ENCODE assay signal across 1 cellular context in the genomic region with DNA sequence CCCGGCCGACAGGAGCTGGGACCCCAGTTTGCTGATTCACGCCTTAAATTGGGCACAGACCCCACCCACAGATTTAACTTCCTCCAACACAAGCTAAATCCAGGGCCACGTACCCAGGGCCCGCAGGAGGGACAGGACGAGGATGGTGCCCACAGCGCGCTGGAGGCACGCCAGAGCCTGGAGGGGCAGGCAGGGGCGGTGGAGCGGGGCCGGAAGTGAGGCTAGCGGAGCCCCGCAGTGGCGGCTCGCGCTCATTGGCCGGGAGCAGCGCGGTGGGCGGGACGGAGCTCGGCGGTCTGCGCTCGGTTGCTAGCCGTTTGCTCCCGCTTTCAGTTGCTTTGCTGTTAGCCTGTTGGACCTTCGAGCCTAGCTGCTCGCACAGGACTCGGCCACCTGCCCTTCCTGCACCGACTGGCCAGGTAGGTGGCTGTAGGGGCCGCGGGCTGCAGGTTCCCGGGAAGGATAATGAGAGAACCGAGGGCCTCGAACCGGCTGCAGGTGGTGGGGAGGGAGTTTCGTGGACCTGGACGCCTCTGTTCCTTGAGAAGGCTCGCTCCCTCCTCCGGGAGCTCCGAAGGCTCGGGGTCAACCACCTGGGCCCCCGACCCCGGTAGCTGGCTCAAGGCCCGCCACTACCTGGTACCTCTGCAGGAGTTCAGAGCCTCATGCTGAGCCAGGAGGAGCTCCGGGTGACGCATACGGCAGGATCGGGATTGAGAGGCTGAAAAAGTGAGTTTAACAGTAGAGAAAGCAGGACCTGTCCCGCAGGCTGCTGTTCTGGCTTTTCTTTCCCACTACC.
TF ChIP-seq lines count a peak whose summit lies in the region.

A gene (plus strand): TSS at position 332 of the 799 bp plus-strand sequence. CDS start 8,212 bp downstream, outside the sequence.

TF ChIP-seq in HepG2, 621 proteins besides CTCF, POLR2A, EP300 and RAD21 (continued from another document and continues in another):
- TF ChIP-seq TBL1XR1 (IDR thresholded peaks at IDR 0.05; ENCODE audit: borderline replicate concordance, low read length, partially characterized antibody) (no peak), ZNF792 (CRISPR knock-in tag; IDR thresholded peaks at IDR 0.05) (peak; percentile 82; the same call in 1 of the 2 replicates), STAG1 (CRISPR knock-in tag; IDR thresholded peaks at IDR 0.05) (no peak), SYNCRIP (IDR thresholded peaks at IDR 0.05; ENCODE audit: insufficient read depth, low read depth, low read length) (no peak), ZNF546 (CRISPR knock-in tag; conservative IDR thresholded peaks at IDR 0.05) (peak; percentile 96), MTA1 (CRISPR knock-in tag; IDR thresholded peaks at IDR 0.05; ENCODE audit: borderline replicate concordance) (no peak), ZNF839 (CRISPR knock-in tag; IDR thresholded peaks at IDR 0.05; ENCODE audit: borderline replicate concordance) (peak; percentile 62; the same call in 1 of the 2 replicates), ZNF569 (CRISPR knock-in tag; IDR thresholded peaks at IDR 0.05; ENCODE audit: borderline replicate concordance) (no peak), ZZZ3 (CRISPR knock-in tag; IDR thresholded peaks at IDR 0.05; ENCODE audit: borderline replicate concordance) (no peak; the same call in 1 of the 2 replicates), ZNF776 (CRISPR knock-in tag; IDR thresholded peaks at IDR 0.05) (peak; percentile 81), ATF7 (IDR thresholded peaks at IDR 0.05) (no peak), ATF7 (CRISPR knock-in tag; IDR thresholded peaks at IDR 0.05) (peak; percentile 69; the same call in 1 of the 2 replicates), ZNF83 (CRISPR knock-in tag; IDR thresholded peaks at IDR 0.05; ENCODE audit: borderline replicate concordance) (peak; percentile 93; the same call in 1 of the 2 replicates), ZNF350 (CRISPR knock-in tag; IDR thresholded peaks at IDR 0.05; ENCODE audit: borderline replicate concordance, low read depth) (peak; percentile 70), MXI1 (IDR thresholded peaks at IDR 0.05; ENCODE audit: borderline replicate concordance, low read depth, low read length) (no peak), BRCA1 (CRISPR knock-in tag; IDR thresholded peaks at IDR 0.05) (peak; percentile 90; the same call in 1 of the 2 replicates), CCDC6 (CRISPR knock-in tag; IDR thresholded peaks at IDR 0.05) (peak; percentile 79), MED1 (CRISPR knock-in tag; IDR thresholded peaks at IDR 0.05) (peak; percentile 87), ZSCAN21 (CRISPR knock-in tag; IDR thresholded peaks at IDR 0.05; ENCODE audit: borderline replicate concordance) (no peak; the same call in 1 of the 2 replicates), ZNF605 (CRISPR knock-in tag; IDR thresholded peaks at IDR 0.05) (peak; percentile 93), SOX13 (IDR thresholded peaks at IDR 0.05) (no peak), SOX13 (CRISPR knock-in tag; conservative IDR thresholded peaks at IDR 0.05 in 1 of 2, IDR thresholded peaks at IDR 0.05 in 1 of 2) (no peak)
- TF ChIP-seq, protein P1, sequence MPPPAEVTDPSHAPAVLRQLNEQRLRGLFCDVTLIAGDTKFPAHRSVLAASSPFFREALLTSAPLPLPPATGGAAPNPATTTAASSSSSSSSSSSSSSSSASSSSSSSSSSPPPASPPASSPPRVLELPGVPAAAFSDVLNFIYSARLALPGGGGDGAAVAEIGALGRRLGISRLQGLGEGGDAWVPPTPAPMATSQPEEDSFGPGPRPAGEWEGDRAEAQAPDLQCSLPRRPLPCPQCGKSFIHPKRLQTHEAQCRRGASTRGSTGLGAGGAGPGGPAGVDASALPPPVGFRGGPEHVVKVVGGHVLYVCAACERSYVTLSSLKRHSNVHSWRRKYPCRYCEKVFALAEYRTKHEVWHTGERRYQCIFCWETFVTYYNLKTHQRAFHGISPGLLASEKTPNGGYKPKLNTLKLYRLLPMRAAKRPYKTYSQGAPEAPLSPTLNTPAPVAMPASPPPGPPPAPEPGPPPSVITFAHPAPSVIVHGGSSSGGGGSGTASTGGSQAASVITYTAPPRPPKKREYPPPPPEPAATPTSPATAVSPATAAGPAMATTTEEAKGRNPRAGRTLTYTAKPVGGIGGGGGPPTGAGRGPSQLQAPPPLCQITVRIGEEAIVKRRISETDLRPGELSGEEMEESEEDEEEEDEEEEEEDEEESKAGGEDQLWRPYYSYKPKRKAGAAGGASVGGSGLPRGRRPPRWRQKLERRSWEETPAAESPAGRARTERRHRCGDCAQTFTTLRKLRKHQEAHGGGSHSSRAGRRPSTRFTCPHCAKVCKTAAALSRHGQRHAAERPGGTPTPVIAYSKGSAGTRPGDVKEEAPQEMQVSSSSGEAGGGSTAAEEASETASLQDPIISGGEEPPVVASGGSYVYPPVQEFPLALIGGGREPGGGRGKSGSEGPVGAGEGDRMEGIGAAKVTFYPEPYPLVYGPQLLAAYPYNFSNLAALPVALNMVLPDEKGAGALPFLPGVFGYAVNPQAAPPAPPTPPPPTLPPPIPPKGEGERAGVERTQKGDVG (CRISPR knock-in tag; IDR thresholded peaks at IDR 0.05; ENCODE audit: borderline replicate concordance), result peak; percentile 82; the same call in 1 of the 2 replicates
- TF ChIP-seq, protein P2, sequence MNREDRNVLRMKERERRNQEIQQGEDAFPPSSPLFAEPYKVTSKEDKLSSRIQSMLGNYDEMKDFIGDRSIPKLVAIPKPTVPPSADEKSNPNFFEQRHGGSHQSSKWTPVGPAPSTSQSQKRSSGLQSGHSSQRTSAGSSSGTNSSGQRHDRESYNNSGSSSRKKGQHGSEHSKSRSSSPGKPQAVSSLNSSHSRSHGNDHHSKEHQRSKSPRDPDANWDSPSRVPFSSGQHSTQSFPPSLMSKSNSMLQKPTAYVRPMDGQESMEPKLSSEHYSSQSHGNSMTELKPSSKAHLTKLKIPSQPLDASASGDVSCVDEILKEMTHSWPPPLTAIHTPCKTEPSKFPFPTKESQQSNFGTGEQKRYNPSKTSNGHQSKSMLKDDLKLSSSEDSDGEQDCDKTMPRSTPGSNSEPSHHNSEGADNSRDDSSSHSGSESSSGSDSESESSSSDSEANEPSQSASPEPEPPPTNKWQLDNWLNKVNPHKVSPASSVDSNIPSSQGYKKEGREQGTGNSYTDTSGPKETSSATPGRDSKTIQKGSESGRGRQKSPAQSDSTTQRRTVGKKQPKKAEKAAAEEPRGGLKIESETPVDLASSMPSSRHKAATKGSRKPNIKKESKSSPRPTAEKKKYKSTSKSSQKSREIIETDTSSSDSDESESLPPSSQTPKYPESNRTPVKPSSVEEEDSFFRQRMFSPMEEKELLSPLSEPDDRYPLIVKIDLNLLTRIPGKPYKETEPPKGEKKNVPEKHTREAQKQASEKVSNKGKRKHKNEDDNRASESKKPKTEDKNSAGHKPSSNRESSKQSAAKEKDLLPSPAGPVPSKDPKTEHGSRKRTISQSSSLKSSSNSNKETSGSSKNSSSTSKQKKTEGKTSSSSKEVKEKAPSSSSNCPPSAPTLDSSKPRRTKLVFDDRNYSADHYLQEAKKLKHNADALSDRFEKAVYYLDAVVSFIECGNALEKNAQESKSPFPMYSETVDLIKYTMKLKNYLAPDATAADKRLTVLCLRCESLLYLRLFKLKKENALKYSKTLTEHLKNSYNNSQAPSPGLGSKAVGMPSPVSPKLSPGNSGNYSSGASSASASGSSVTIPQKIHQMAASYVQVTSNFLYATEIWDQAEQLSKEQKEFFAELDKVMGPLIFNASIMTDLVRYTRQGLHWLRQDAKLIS (CRISPR knock-in tag; IDR thresholded peaks at IDR 0.05), result no peak
- TF ChIP-seq, protein P3, sequence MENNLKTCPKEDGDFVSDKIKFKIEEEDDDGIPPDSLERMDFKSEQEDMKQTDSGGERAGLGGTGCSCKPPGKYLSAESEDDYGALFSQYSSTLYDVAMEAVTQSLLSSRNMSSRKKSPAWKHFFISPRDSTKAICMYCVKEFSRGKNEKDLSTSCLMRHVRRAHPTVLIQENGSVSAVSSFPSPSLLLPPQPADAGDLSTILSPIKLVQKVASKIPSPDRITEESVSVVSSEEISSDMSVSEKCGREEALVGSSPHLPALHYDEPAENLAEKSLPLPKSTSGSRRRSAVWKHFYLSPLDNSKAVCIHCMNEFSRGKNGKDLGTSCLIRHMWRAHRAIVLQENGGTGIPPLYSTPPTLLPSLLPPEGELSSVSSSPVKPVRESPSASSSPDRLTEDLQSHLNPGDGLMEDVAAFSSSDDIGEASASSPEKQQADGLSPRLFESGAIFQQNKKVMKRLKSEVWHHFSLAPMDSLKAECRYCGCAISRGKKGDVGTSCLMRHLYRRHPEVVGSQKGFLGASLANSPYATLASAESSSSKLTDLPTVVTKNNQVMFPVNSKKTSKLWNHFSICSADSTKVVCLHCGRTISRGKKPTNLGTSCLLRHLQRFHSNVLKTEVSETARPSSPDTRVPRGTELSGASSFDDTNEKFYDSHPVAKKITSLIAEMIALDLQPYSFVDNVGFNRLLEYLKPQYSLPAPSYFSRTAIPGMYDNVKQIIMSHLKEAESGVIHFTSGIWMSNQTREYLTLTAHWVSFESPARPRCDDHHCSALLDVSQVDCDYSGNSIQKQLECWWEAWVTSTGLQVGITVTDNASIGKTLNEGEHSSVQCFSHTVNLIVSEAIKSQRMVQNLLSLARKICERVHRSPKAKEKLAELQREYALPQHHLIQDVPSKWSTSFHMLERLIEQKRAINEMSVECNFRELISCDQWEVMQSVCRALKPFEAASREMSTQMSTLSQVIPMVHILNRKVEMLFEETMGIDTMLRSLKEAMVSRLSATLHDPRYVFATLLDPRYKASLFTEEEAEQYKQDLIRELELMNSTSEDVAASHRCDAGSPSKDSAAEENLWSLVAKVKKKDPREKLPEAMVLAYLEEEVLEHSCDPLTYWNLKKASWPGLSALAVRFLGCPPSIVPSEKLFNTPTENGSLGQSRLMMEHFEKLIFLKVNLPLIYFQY (CRISPR knock-in tag; IDR thresholded peaks at IDR 0.05; ENCODE audit: borderline replicate concordance), result no peak; the same call in 1 of the 2 replicates
- TF ChIP-seq, protein P4, sequence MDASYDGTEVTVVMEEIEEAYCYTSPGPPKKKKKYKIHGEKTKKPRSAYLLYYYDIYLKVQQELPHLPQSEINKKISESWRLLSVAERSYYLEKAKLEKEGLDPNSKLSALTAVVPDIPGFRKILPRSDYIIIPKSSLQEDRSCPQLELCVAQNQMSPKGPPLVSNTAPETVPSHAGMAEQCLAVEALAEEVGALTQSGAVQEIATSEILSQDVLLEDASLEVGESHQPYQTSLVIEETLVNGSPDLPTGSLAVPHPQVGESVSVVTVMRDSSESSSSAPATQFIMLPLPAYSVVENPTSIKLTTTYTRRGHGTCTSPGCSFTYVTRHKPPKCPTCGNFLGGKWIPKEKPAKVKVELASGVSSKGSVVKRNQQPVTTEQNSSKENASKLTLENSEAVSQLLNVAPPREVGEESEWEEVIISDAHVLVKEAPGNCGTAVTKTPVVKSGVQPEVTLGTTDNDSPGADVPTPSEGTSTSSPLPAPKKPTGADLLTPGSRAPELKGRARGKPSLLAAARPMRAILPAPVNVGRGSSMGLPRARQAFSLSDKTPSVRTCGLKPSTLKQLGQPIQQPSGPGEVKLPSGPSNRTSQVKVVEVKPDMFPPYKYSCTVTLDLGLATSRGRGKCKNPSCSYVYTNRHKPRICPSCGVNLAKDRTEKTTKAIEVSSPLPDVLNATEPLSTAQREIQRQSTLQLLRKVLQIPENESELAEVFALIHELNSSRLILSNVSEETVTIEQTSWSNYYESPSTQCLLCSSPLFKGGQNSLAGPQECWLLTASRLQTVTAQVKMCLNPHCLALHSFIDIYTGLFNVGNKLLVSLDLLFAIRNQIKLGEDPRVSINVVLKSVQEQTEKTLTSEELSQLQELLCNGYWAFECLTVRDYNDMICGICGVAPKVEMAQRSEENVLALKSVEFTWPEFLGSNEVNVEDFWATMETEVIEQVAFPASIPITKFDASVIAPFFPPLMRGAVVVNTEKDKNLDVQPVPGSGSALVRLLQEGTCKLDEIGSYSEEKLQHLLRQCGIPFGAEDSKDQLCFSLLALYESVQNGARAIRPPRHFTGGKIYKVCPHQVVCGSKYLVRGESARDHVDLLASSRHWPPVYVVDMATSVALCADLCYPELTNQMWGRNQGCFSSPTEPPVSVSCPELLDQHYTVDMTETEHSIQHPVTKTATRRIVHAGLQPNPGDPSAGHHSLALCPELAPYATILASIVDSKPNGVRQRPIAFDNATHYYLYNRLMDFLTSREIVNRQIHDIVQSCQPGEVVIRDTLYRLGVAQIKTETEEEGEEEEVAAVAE (CRISPR knock-in tag; IDR thresholded peaks at IDR 0.05; ENCODE audit: borderline replicate concordance), result peak; percentile 34; the same call in 1 of the 2 replicates
- TF ChIP-seq, protein P5, sequence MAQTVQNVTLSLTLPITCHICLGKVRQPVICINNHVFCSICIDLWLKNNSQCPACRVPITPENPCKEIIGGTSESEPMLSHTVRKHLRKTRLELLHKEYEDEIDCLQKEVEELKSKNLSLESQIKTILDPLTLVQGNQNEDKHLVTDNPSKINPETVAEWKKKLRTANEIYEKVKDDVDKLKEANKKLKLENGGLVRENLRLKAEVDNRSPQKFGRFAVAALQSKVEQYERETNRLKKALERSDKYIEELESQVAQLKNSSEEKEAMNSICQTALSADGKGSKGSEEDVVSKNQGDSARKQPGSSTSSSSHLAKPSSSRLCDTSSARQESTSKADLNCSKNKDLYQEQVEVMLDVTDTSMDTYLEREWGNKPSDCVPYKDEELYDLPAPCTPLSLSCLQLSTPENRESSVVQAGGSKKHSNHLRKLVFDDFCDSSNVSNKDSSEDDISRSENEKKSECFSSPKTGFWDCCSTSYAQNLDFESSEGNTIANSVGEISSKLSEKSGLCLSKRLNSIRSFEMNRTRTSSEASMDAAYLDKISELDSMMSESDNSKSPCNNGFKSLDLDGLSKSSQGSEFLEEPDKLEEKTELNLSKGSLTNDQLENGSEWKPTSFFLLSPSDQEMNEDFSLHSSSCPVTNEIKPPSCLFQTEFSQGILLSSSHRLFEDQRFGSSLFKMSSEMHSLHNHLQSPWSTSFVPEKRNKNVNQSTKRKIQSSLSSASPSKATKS (CRISPR knock-in tag; IDR thresholded peaks at IDR 0.05), result no peak
- TF ChIP-seq, protein P6, sequence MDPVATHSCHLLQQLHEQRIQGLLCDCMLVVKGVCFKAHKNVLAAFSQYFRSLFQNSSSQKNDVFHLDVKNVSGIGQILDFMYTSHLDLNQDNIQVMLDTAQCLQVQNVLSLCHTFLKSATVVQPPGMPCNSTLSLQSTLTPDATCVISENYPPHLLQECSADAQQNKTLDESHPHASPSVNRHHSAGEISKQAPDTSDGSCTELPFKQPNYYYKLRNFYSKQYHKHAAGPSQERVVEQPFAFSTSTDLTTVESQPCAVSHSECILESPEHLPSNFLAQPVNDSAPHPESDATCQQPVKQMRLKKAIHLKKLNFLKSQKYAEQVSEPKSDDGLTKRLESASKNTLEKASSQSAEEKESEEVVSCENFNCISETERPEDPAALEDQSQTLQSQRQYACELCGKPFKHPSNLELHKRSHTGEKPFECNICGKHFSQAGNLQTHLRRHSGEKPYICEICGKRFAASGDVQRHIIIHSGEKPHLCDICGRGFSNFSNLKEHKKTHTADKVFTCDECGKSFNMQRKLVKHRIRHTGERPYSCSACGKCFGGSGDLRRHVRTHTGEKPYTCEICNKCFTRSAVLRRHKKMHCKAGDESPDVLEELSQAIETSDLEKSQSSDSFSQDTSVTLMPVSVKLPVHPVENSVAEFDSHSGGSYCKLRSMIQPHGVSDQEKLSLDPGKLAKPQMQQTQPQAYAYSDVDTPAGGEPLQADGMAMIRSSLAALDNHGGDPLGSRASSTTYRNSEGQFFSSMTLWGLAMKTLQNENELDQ (CRISPR knock-in tag; IDR thresholded peaks at IDR 0.05; ENCODE audit: borderline replicate concordance), result no peak
- TF ChIP-seq, protein P7, sequence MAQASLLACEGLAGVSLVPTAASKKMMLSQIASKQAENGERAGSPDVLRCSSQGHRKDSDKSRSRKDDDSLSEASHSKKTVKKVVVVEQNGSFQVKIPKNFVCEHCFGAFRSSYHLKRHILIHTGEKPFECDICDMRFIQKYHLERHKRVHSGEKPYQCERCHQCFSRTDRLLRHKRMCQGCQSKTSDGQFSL (CRISPR knock-in tag; IDR thresholded peaks at IDR 0.05), result peak; percentile 70; the same call in 1 of the 2 replicates
